In the genomic region with DNA sequence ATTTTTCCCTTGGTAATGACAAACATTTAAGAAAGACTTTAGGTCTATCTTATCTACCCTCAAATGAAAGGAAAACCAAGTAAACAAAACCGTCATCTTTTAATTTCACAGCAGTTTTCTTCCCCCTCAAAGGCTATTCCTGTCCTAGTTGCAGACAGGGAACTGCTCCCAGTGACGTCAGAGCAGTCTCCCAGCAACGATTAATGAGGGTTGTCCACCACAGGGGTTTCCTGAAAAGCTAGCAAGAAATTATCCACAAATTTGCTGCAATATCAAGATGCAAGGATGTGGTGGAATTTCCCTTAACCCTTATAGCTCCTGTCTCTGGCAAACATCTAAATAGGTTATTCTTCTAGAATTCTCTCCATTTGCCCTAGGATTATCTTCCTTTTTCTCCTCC, we compare ENCODE assay signal across 8 cellular contexts.
DNase-seq lines count a peak whose midpoint lies in the region; ATAC-seq and TF ChIP-seq lines count a peak whose summit lies in the region.

No MANE protein-coding gene starts in this region.

- no peaks in the 10 kb centered on the region for H3K9me3 ChIP-seq in fibroblast of lung (ENCODE audit: control insufficient read depth, insufficient read depth, low read depth, low read length)
- H3K9me3 ChIP-seq in naive thymus-derived CD4-positive, alpha-beta T cell (ENCODE audit: control insufficient read depth in 2 of 3, low read length in 3 of 3) = no peaks in the 10 kb centered on the region

- no peak overlapping the region for H3K4me3 Mint-ChIP-seq in naive thymus-derived CD4-positive, alpha-beta T cell
- no peak overlapping the region for H3K4me3 Mint-ChIP-seq in activated T-cell treated with anti-CD3 and anti-CD28 coated beads, Interleukin-2, amount 50 U/mL, for 4 hours

- peaks cover 0 to 5% (median 0%) of the 10 kb centered on the region in 11 donors for H3K9me3 Mint-ChIP-seq in naive thymus-derived CD4-positive, alpha-beta T cell
- H3K9me3 Mint-ChIP-seq in activated T-cell treated with anti-CD3 and anti-CD28 coated beads, Interleukin-2, amount 50 U/mL, for 4 hours = no peaks in the 10 kb centered on the region

- no peak overlapping the region for H3K9ac ChIP-seq in fibroblast of lung (ENCODE audit: insufficient read depth, low read length)

- in situ Hi-C loops in GM13977 (cut with MboI; ENCODE audit: low pct_unique_long_range_greater_than_20kb, low sequenced_read_pairs, unreplicated experiment) = no loop called here

- peak; percentile 31 for ATAC-seq in naive thymus-derived CD4-positive, alpha-beta T cell
- no peak for ATAC-seq in activated T-cell treated with anti-CD3 and anti-CD28 coated beads, Interleukin-2, amount 50 U/mL, for 4 hours

- CTCF ChIA-PET in naive thymus-derived CD4-positive, alpha-beta T cell (lab: Charles Lee) = no interaction called here

- peak; percentile 39 for DNase-seq in AG09309 (ENCODE audit: low read depth)
- DNase-seq in NB4 (ENCODE audit: low read depth) = peak; percentile 39
- DNase-seq in fibroblast of lung (ENCODE audit: low read depth in 2 of 2) = peak; percentile 75 to 84
- no peak for DNase-seq in naive thymus-derived CD4-positive, alpha-beta T cell
- DNase-seq in NCI-H1694 (lab: John Stamatoyannopoulos, UW) = no peak
- no peak for DNase-seq in activated T-cell treated with anti-CD3 and anti-CD28 coated beads, Interleukin-2, amount 50 U/mL, for 4 hours
- no peak for DNase-seq in NK-92 (lab: John Stamatoyannopoulos, UW; ENCODE audit: unreplicated experiment)
- no peak for DNase-seq in GM13977 (ENCODE audit: low spot score)

- H3K4me2 ChIP-seq in fibroblast of lung (ENCODE audit: extremely low read depth, insufficient read depth, low read length) = no peak overlapping the region

- no peaks in the 10 kb centered on the region for H3K36me3 ChIP-seq in fibroblast of lung (ENCODE audit: control insufficient read depth, insufficient read depth, low read length)
- no peaks in the 10 kb centered on the region for H3K36me3 ChIP-seq in naive thymus-derived CD4-positive, alpha-beta T cell (ENCODE audit: control insufficient read depth in 2 of 3, insufficient read depth in 3 of 3, low read length in 3 of 3)

- H3K27ac ChIP-seq in fibroblast of lung (ENCODE audit: insufficient read depth, low read length) = no peak overlapping the region
- no peak overlapping the region for H3K27ac ChIP-seq in naive thymus-derived CD4-positive, alpha-beta T cell (ENCODE audit: low read depth, low read length)

- H3K4me1 Mint-ChIP-seq in naive thymus-derived CD4-positive, alpha-beta T cell = peaks cover 4 to 34% (median 24%) of the 10 kb centered on the region in 7 donors
- peaks cover 19% of the 10 kb centered on the region for H3K4me1 Mint-ChIP-seq in activated T-cell treated with anti-CD3 and anti-CD28 coated beads, Interleukin-2, amount 50 U/mL, for 4 hours (ENCODE audit: low read depth)

- TF ChIP-seq CTCF in AG09309 (IDR thresholded peaks at IDR 0.05; ENCODE audit: control insufficient read depth, insufficient read depth, low read depth, low read length, missing control alignments) (no peak), NB4 (IDR thresholded peaks at IDR 0.05; ENCODE audit: low read depth, low read length) (no peak), fibroblast of lung (conservative IDR thresholded peaks at IDR 0.05 in 1 of 2, IDR thresholded peaks at IDR 0.05 in 1 of 2; ENCODE audit: low read depth in 1 of 2, low read length in 2 of 2) (no peak), GM13977 (IDR thresholded peaks at IDR 0.05; ENCODE audit: extremely low read depth, insufficient read depth, missing control alignments) (no peak)

- H3K27ac Mint-ChIP-seq in naive thymus-derived CD4-positive, alpha-beta T cell = peak overlapping the region in 1 of 9 donors; percentile 59

- H3K27me3 Mint-ChIP-seq in naive thymus-derived CD4-positive, alpha-beta T cell = no peaks in the 10 kb centered on the region
- H3K27me3 Mint-ChIP-seq in activated T-cell treated with anti-CD3 and anti-CD28 coated beads, Interleukin-2, amount 50 U/mL, for 4 hours (ENCODE audit: low read depth) = no peaks in the 10 kb centered on the region

- intact Hi-C loops in naive thymus-derived CD4-positive, alpha-beta T cell (cut with micrococcal nuclease) = no loop called here

- H3K4me3 ChIP-seq in AG09309 (ENCODE audit: control insufficient read depth, low read depth, low read length) (no peak overlapping the region), NB4 (ENCODE audit: low read depth, low read length) (no peak overlapping the region), fibroblast of lung (replicated peaks in 1 of 4; ENCODE audit: control extremely low read depth in 1 of 4, insufficient read depth in 1 of 4, low read depth in 3 of 4, low read length in 4 of 4) (no peak overlapping the region)
- no peak overlapping the region for H3K4me3 ChIP-seq in naive thymus-derived CD4-positive, alpha-beta T cell (ENCODE audit: low read length)

- peaks cover 4 to 44% (median 33%) of the 10 kb centered on the region in 5 donors for H3K36me3 Mint-ChIP-seq in naive thymus-derived CD4-positive, alpha-beta T cell
- peaks cover 24% of the 10 kb centered on the region for H3K36me3 Mint-ChIP-seq in activated T-cell treated with anti-CD3 and anti-CD28 coated beads, Interleukin-2, amount 50 U/mL, for 4 hours (ENCODE audit: insufficient read depth)

- no peak overlapping the region for H2AFZ ChIP-seq in fibroblast of lung (ENCODE audit: low read length)

- no peaks in the 10 kb centered on the region for H3K27me3 ChIP-seq in fibroblast of lung (ENCODE audit: control insufficient read depth, insufficient read depth, low read length)
- H3K27me3 ChIP-seq in naive thymus-derived CD4-positive, alpha-beta T cell (ENCODE audit: control insufficient read depth in 2 of 2, insufficient read depth in 2 of 2, low read length in 2 of 2) = no peaks in the 10 kb centered on the region

- no peaks in the 10 kb centered on the region for H4K20me1 ChIP-seq in fibroblast of lung (ENCODE audit: control insufficient read depth, extremely low read depth, insufficient read depth, low read length)

- H3K4me1 ChIP-seq in fibroblast of lung (ENCODE audit: control insufficient read depth, extremely low read depth, insufficient read depth, low read length) = no peaks in the 10 kb centered on the region
- H3K4me1 ChIP-seq in naive thymus-derived CD4-positive, alpha-beta T cell (ENCODE audit: control insufficient read depth in 2 of 2, insufficient read depth in 2 of 2, low read length in 2 of 2) = no peaks in the 10 kb centered on the region

- H3K79me2 ChIP-seq in fibroblast of lung (ENCODE audit: control insufficient read depth, insufficient read depth, low read length) = no peaks in the 10 kb centered on the region

- POLR2A ChIA-PET in naive thymus-derived CD4-positive, alpha-beta T cell (lab: Charles Lee) = no interaction called here

- TF ChIP-seq POLR2A in NB4 (IDR thresholded peaks at IDR 0.05; ENCODE audit: extremely low read depth, insufficient read length) = no peak

Comparison
In these comparisons a context has a peak if more than half of its experiments do, and no peak if none do; other contexts are left out.
1. DNase-seq: peak in AG09309 (single experiment), NB4 (single experiment) and fibroblast of lung (2 of 2); none in naive thymus-derived CD4-positive, alpha-beta T cell (0 of 9), NCI-H1694 (single experiment), activated T-cell treated with anti-CD3 and anti-CD28 coated beads, Interleukin-2, amount 50 U/mL, for 4 hours (single experiment), NK-92 (single experiment) and GM13977 (single experiment).